ENCODE assay signal across 8 cellular contexts in genomic region chr6:70686548-70687133, GRCh38. TPM values are rescaled to one million over a fixed set of nuclear protein-coding genes. Genes with fewer than 3 reads are reported as not detected.
A peak's percentile ranks its signal among the peaks of the same experiment; 100 is the strongest.
DNase-seq lines count a peak whose midpoint lies in the region; ATAC-seq and TF ChIP-seq lines count a peak whose summit lies in the region.

No MANE protein-coding gene starts in this region.

- peak; percentile 19 for DNase-seq in AG20443 (ENCODE audit: low spot score)
- DNase-seq in NCI-H2171 (lab: John Stamatoyannopoulos, UW) = peak; percentile 2
- DNase-seq in body of pancreas = peak in 1 of 4 donors; percentile 37
- no peak for DNase-seq in left colon
- DNase-seq in activated T-cell treated with anti-CD3 and anti-CD28 coated beads, Interleukin-2, amount 50 U/mL, for 1 hour = no peak
- DNase-seq in OCI-M2 (lab: John Stamatoyannopoulos, UW; ENCODE audit: unreplicated experiment) = no peak
- DNase-seq in GDM1 (lab: John Stamatoyannopoulos, UW) = no peak

- TF ChIP-seq POLR2A in body of pancreas (IDR thresholded peaks at IDR 0.05) = no peak

- intact Hi-C loops in body of pancreas (cut with DNase I) = no loop called here
- intact Hi-C loops in left colon (cut with DNase I, micrococcal nuclease) = loop anchor here in 1 of 2 donors (10.0 kb wide), 1 partner anchor 122 kb away; the partner anchor contains the start of gene SDHAF4

- H3K27me3 ChIP-seq in body of pancreas = no peaks in the 10 kb centered on the region

- no peaks in the 10 kb centered on the region for H3K9me3 ChIP-seq in body of pancreas

- H3K27ac ChIP-seq in body of pancreas = no peak overlapping the region

- ATAC-seq in GM18517 (IDR thresholded peaks at IDR 0.05; ENCODE audit: unreplicated experiment) = peak; percentile 51
- peak; percentile 66 for ATAC-seq in body of pancreas
- peak; percentile 49 for ATAC-seq in left colon

- no peak overlapping the region for H3K4me3 ChIP-seq in body of pancreas

- TF ChIP-seq CTCF in body of pancreas (IDR thresholded peaks at IDR 0.05) = peak; percentile 43 to 84 (median 68)

- H3K4me1 ChIP-seq in body of pancreas = peaks cover 37% of the 10 kb centered on the region

- no peaks in the 10 kb centered on the region for H3K36me3 ChIP-seq in body of pancreas (replicated peaks in 1 of 2; ENCODE audit: insufficient read depth in 1 of 2, low read depth in 2 of 2)

- WGBS in body of pancreas, 2 donors = 9 to 13% methylated on average over 3 of the region's 3 CpGs

RNA-seq across cellular contexts. Expression of gene SMAP1, which starts 19.0 kb away (rescaled TPM):
- total RNA-seq in body of pancreas (10 to 100 TPM; 22.1 to 34.3 TPM), left colon (10 to 100 TPM; 47.4 to 48.4 TPM)

Comparison
In these comparisons a context has a peak if more than half of its experiments do, and no peak if none do; other contexts are left out.
1. DNase-seq: peak in AG20443 (single experiment) and NCI-H2171 (single experiment); none in left colon (0 of 2), activated T-cell treated with anti-CD3 and anti-CD28 coated beads, Interleukin-2, amount 50 U/mL, for 1 hour (single experiment), OCI-M2 (single experiment) and GDM1 (single experiment).
2. Peak in every context shown above with its lines, with median percentiles within 50 percentile points of each other: ATAC-seq.